Comparison of ENCODE assay signal across 8 cellular contexts in the genomic region with DNA sequence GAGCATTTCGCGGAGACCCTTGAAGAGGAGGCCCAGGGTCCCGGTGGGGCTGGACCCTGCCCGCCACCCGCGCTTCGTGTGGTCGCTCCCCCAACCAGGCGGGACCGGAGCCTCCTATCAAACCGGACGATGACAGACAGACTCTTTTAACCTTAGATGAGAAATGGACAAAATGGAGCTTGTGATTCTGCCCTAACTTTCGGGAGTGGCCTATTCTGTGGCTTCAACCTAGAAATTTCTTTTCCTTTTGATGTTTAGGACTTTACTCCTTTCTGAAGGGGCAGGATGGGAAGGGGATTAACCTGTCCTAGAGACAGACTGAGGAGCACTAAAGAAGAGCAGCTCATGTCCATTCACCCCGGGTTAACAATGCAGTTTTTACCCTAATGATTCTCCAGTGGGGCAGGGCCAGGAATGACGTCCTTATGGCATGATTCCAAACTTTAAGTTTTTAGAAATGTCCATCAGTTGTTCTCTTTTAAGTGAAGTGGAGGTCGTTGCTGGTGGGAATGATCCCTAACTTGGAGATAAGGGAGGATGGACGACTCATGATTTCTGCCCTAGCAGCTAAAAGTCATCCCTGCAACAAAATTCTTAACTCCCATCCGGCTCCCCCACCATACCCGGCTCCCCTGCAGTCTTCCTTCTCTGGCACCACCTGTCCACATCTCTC. TPM values are rescaled to one million over a fixed set of nuclear protein-coding genes. Genes with fewer than 3 reads are reported as not detected.
A peak's percentile ranks its signal among the peaks of the same experiment; 100 is the strongest.
DNase-seq lines count a peak whose midpoint lies in the region; ATAC-seq and TF ChIP-seq lines count a peak whose summit lies in the region.

No MANE protein-coding gene starts in this region.

- H3K27me3 ChIP-seq in heart right ventricle (no peaks in the 10 kb centered on the region), rectal smooth muscle tissue (ENCODE audit: control insufficient read depth, insufficient read depth, low read length) (no peaks in the 10 kb centered on the region)

- no peak for TF ChIP-seq CTCF in heart right ventricle (IDR thresholded peaks at IDR 0.05)

- peaks cover 14% of the 10 kb centered on the region for H3K36me3 Mint-ChIP-seq in activated CD4-positive, alpha-beta T cell treated with anti-CD3 and anti-CD28 coated beads, Interleukin-2, amount 10 ng/mL, durations not matched to agents 24 days and 14 days (ENCODE audit: low read depth)
- peaks cover 21% of the 10 kb centered on the region for H3K36me3 Mint-ChIP-seq in activated T-helper 2 cell treated with anti-CD3 and anti-CD28 coated beads, Interferon-gamma antibody, Interleukin-2, Interleukin-4, amounts not matched to agents 10 μg/mL and 5 μg/mL and 100 μg/mL, durations not matched to agents 14 hours and 24 hours and 36 hours (ENCODE audit: low read depth)

- H3K27me3 Mint-ChIP-seq in activated CD4-positive, alpha-beta T cell treated with anti-CD3 and anti-CD28 coated beads, Interleukin-2, amount 10 ng/mL, durations not matched to agents 24 days and 14 days, result no peaks in the 10 kb centered on the region
- no peaks in the 10 kb centered on the region for H3K27me3 Mint-ChIP-seq in activated T-helper 2 cell treated with anti-CD3 and anti-CD28 coated beads, Interferon-gamma antibody, Interleukin-2, Interleukin-4, amounts not matched to agents 10 μg/mL and 5 μg/mL and 100 μg/mL, durations not matched to agents 14 hours and 24 hours and 36 hours (ENCODE audit: low read depth)

- H3K27ac ChIP-seq in heart right ventricle (peak overlapping the region; percentile 57 to 96 (median 90)), rectal smooth muscle tissue (ENCODE audit: low read depth, low read length) (peak overlapping the region; percentile 91)

- no peaks in the 10 kb centered on the region for H3K9me3 ChIP-seq in heart right ventricle

- H3K4me3 Mint-ChIP-seq in activated CD4-positive, alpha-beta T cell treated with anti-CD3 and anti-CD28 coated beads, Interleukin-2, amount 10 ng/mL, durations not matched to agents 24 days and 14 days, result peak overlapping the region; percentile 93
- peak overlapping the region; percentile 98 for H3K4me3 Mint-ChIP-seq in activated T-helper 2 cell treated with anti-CD3 and anti-CD28 coated beads, Interferon-gamma antibody, Interleukin-2, Interleukin-4, amounts not matched to agents 10 μg/mL and 5 μg/mL and 100 μg/mL, durations not matched to agents 14 hours and 24 hours and 36 hours (ENCODE audit: low read depth)

- H3K27ac Mint-ChIP-seq in activated CD4-positive, alpha-beta T cell treated with anti-CD3 and anti-CD28 coated beads, Interleukin-2, amount 10 ng/mL, durations not matched to agents 24 days and 14 days, result peak overlapping the region; percentile 96
- H3K27ac Mint-ChIP-seq in activated T-helper 2 cell treated with anti-CD3 and anti-CD28 coated beads, Interferon-gamma antibody, Interleukin-2, Interleukin-4, amounts not matched to agents 10 μg/mL and 5 μg/mL and 100 μg/mL, durations not matched to agents 14 hours and 24 hours and 36 hours, result peak overlapping the region; percentile 98

- intact Hi-C loops in activated CD4-positive, alpha-beta T cell treated with anti-CD3 and anti-CD28 coated beads, Interleukin-2, amount 10 ng/mL, durations not matched to agents 24 days and 14 days (cut with micrococcal nuclease), result loop anchor here (1.0 to 10.0 kb wide), 7 partner anchors 15 to 954 kb away; partner anchors contain the start of gene TMEM38B
- intact Hi-C loops in activated T-helper 2 cell treated with anti-CD3 and anti-CD28 coated beads, Interferon-gamma antibody, Interleukin-2, Interleukin-4, amounts not matched to agents 10 μg/mL and 5 μg/mL and 100 μg/mL, durations not matched to agents 14 hours and 24 hours and 36 hours (cut with micrococcal nuclease), result loop anchor here (1.0 kb wide), 1 partner anchor 16 kb away; the partner anchor contains the start of gene NIPSNAP3B
- intact Hi-C loops in heart right ventricle (cut with DNase I), result loop anchor here in 4 of 10 donors (5.0 to 10.0 kb wide), 3 partner anchors 654 to 1354 kb away; partner anchors contain the start of gene SMC2 (in 3 of the 4)

- peaks cover 24% of the 10 kb centered on the region for H3K4me1 Mint-ChIP-seq in activated CD4-positive, alpha-beta T cell treated with anti-CD3 and anti-CD28 coated beads, Interleukin-2, amount 10 ng/mL, durations not matched to agents 24 days and 14 days
- H3K4me1 Mint-ChIP-seq in activated T-helper 2 cell treated with anti-CD3 and anti-CD28 coated beads, Interferon-gamma antibody, Interleukin-2, Interleukin-4, amounts not matched to agents 10 μg/mL and 5 μg/mL and 100 μg/mL, durations not matched to agents 14 hours and 24 hours and 36 hours (ENCODE audit: low read depth), result peaks cover 21% of the 10 kb centered on the region

- H3K36me3 ChIP-seq in heart right ventricle (peaks cover 0 to 32% (median 0%) of the 10 kb centered on the region in 9 donors), rectal smooth muscle tissue (ENCODE audit: control insufficient read depth, insufficient read depth, low read length) (peaks cover 3% of the 10 kb centered on the region)

- H3K4me3 ChIP-seq in heart right ventricle, result peak overlapping the region; percentile 66 to 92 (median 81)
- peak overlapping the region; percentile 79 for H3K4me3 ChIP-seq in rectal smooth muscle tissue (ENCODE audit: low read length)

- 4 to 5% methylated on average over 19 of the region's 19 CpGs for WGBS in heart right ventricle, 2 donors

- DNase-seq in activated CD4-positive, alpha-beta T cell treated with anti-CD3 and anti-CD28 coated beads, Interleukin-2, amount 10 ng/mL, durations not matched to agents 24 days and 14 days, result peak; percentile 61
- no peak for DNase-seq in activated CD4-positive, alpha-beta T cell treated with anti-CD3 and anti-CD28 coated beads, Interleukin-2, amount 50 U/mL, for 4 hours
- no peak for DNase-seq in activated T-helper 2 cell treated with anti-CD3 and anti-CD28 coated beads, Interferon-gamma antibody, Interleukin-2, Interleukin-4, amounts not matched to agents 10 μg/mL and 5 μg/mL and 100 μg/mL, durations not matched to agents 14 hours and 24 hours and 36 hours (ENCODE audit: low spot score)
- DNase-seq in heart right ventricle (peak in 1 of 2 donors; percentile 18), NCI-H1048 (lab: John Stamatoyannopoulos, UW) (no peak), Ammon's horn (ENCODE audit: low spot score) (no peak)

- H3K4me1 ChIP-seq in heart right ventricle (peaks cover 0 to 31% (median 16%) of the 10 kb centered on the region in 9 donors), rectal smooth muscle tissue (ENCODE audit: control insufficient read depth, insufficient read depth, low read length) (no peaks in the 10 kb centered on the region)

- ATAC-seq in HG03571 (IDR thresholded peaks at IDR 0.05; ENCODE audit: unreplicated experiment) (peak; percentile 3), heart right ventricle (peak in 6 of 8 donors; percentile 7 to 33 (median 13))

- H3K9me3 Mint-ChIP-seq in activated CD4-positive, alpha-beta T cell treated with anti-CD3 and anti-CD28 coated beads, Interleukin-2, amount 10 ng/mL, durations not matched to agents 24 days and 14 days, result no peaks in the 10 kb centered on the region
- no peaks in the 10 kb centered on the region for H3K9me3 Mint-ChIP-seq in activated T-helper 2 cell treated with anti-CD3 and anti-CD28 coated beads, Interferon-gamma antibody, Interleukin-2, Interleukin-4, amounts not matched to agents 10 μg/mL and 5 μg/mL and 100 μg/mL, durations not matched to agents 14 hours and 24 hours and 36 hours

- peak overlapping the region; percentile 67 for H3K9ac ChIP-seq in rectal smooth muscle tissue (ENCODE audit: low read length)

RNA-seq across cellular contexts. Expression of gene NIPSNAP3A, which starts 1.0 kb away (rescaled TPM):
- total RNA-seq in activated CD4-positive, alpha-beta T cell treated with anti-CD3 and anti-CD28 coated beads, Interleukin-2, amount 10 ng/mL, durations not matched to agents 24 days and 14 days, result 9.4 and 10.8 TPM in 2 replicates
- 10.3 and 10.8 TPM in 2 replicates for total RNA-seq in activated T-helper 2 cell treated with anti-CD3 and anti-CD28 coated beads, Interferon-gamma antibody, Interleukin-2, Interleukin-4, amounts not matched to agents 10 μg/mL and 5 μg/mL and 100 μg/mL, durations not matched to agents 14 hours and 24 hours and 36 hours
- 10 to 100 TPM; 19.9 to 34.9 (median 24.3) TPM for total RNA-seq in heart right ventricle
- polyA plus RNA-seq in heart right ventricle, result 10 to 100 TPM; 10.2 to 28.6 TPM

RNA-seq across cellular contexts. Expression of gene NIPSNAP3B, which starts 15.4 kb away (rescaled TPM):
- 0.19 and 0.66 TPM in 2 replicates for total RNA-seq in activated CD4-positive, alpha-beta T cell treated with anti-CD3 and anti-CD28 coated beads, Interleukin-2, amount 10 ng/mL, durations not matched to agents 24 days and 14 days
- 0.50 and 0.60 TPM in 2 replicates for total RNA-seq in activated T-helper 2 cell treated with anti-CD3 and anti-CD28 coated beads, Interferon-gamma antibody, Interleukin-2, Interleukin-4, amounts not matched to agents 10 μg/mL and 5 μg/mL and 100 μg/mL, durations not matched to agents 14 hours and 24 hours and 36 hours
- 10 to 100 TPM; 25.0 to 38.6 (median 32.0) TPM for total RNA-seq in heart right ventricle
- polyA plus RNA-seq in heart right ventricle, result 10 to 100 TPM in 1 of 2 donors, 1 to 10 TPM in 1; 6.9 to 12.1 TPM

RNA-seq across cellular contexts. Expression of gene OR13D1, which starts 54.2 kb away (rescaled TPM):
- not detected in 2 replicates for total RNA-seq in activated CD4-positive, alpha-beta T cell treated with anti-CD3 and anti-CD28 coated beads, Interleukin-2, amount 10 ng/mL, durations not matched to agents 24 days and 14 days
- not detected in 2 replicates for total RNA-seq in activated T-helper 2 cell treated with anti-CD3 and anti-CD28 coated beads, Interferon-gamma antibody, Interleukin-2, Interleukin-4, amounts not matched to agents 10 μg/mL and 5 μg/mL and 100 μg/mL, durations not matched to agents 14 hours and 24 hours and 36 hours
- total RNA-seq in heart right ventricle, result not detected
- not detected for polyA plus RNA-seq in heart right ventricle

Comparison
In these comparisons a context has a peak if more than half of its experiments do, and no peak if none do; other contexts are left out.
1. RNA of gene NIPSNAP3B, which starts 15.4 kb away (total RNA-seq): 25.0 to 38.6 TPM in heart right ventricle; 0.50 to 0.60 TPM in activated T-helper 2 cell treated with anti-CD3 and anti-CD28 coated beads, Interferon-gamma antibody, Interleukin-2, Interleukin-4, amounts not matched to agents 10 μg/mL and 5 μg/mL and 100 μg/mL, durations not matched to agents 14 hours and 24 hours and 36 hours and 0.19 to 0.66 TPM in activated CD4-positive, alpha-beta T cell treated with anti-CD3 and anti-CD28 coated beads, Interleukin-2, amount 10 ng/mL, durations not matched to agents 24 days and 14 days; every median in the first group is over 10 times any median in the second.